Comparison of ENCODE assay signal across 12 cellular contexts in genomic region chr1:26965213-26965612, GRCh38. TPM values are rescaled to one million over a fixed set of nuclear protein-coding genes. Genes with fewer than 3 reads are reported as not detected.
"Had no signal": no experiment of that assay in that cellular context is flagged by ENCODE, and none has a peak within 500 bp of the region (broad histone marks: within the 10 kb centered on the region; RNA-seq: fewer than 3 reads in every experiment).

No MANE protein-coding gene starts in this region.

- H3K9me3 ChIP-seq: HAP-1 had no signal

- H3K36me3 ChIP-seq: HAP-1 had no signal

- H3K4me1 ChIP-seq: HAP-1 had no signal

- H3K4me3 Mint-ChIP-seq: HFFc6 had no signal

- H3K9me3 Mint-ChIP-seq: HFFc6 had no signal

- H2AFZ ChIP-seq: GM23248 had no signal

- H3K4me3 ChIP-seq: GM23248, HAP-1 had no signal

- FAIRE-seq: HepG2 had no signal

- DNase-seq: GM23248, GOT3, H7, HFFc6, KBM-7 had no signal

- H3K9ac ChIP-seq: GM23248 had no signal

- H3K27ac Mint-ChIP-seq: HFFc6, IgD-negative memory B cell had no signal

- ATAC-seq: HCT116, HepG2 had no signal

- H3K27ac ChIP-seq: GM23248, HL-60 had no signal

RNA-seq across cellular contexts. Expression of gene KDF1, which starts 4.9 kb away (rescaled TPM):
- total RNA-seq: GM23248, H4, HFFc6, HT1080 had no signal
- polyA plus RNA-seq: GM23248 had no signal

RNA-seq across cellular contexts. Expression of gene TRNP1, which starts 28.3 kb away (rescaled TPM):
- polyA plus RNA-seq: IgD-negative memory B cell had no signal

RNA-seq across cellular contexts. Expression of gene TENT5B, which starts 47.4 kb away (rescaled TPM):
- polyA plus RNA-seq: IgD-negative memory B cell had no signal

RNA-seq across cellular contexts. Expression of gene NR0B2, which starts 51.4 kb away (rescaled TPM):
- total RNA-seq: GM23248, H4, H7, HFFc6, HT1080 had no signal
- polyA plus RNA-seq: GM23248, IgD-negative memory B cell had no signal
